Comparison of ENCODE assay signal across 24 cellular contexts in the genomic region with DNA sequence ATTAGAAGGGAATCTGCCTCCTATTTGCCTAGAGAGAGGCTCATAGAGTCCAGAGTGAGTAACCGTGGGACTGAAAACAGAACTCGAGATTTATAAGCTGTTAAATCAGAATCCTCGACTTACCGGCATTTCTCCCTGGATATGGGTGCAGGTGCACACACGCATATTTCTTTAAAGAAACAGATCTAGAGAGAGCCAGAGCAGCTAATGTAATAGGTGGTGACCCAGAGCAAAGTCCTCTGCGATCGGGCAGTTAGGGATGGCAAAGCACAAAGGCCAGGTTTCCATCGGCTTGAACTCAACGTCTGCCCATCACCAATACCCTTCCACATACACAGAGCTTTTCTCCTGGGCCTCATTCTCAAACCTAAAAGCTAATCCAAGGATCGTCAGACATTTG. TPM values are rescaled to one million over a fixed set of nuclear protein-coding genes. Genes with fewer than 3 reads are reported as not detected.
DNase-seq lines count a peak whose midpoint lies in the region; ATAC-seq, FAIRE-seq and TF ChIP-seq lines count a peak whose summit lies in the region.
"Had no signal": no experiment of that assay in that cellular context is flagged by ENCODE, and none has a peak within 500 bp of the region (broad histone marks: within the 10 kb centered on the region; RNA-seq: fewer than 3 reads in every experiment).

No MANE protein-coding gene starts in this region.

- peaks cover 18% of the 10 kb centered on the region for H3K79me1 ChIP-seq in H9 (ENCODE audit: insufficient read depth, low read depth, low read length, poor library complexity, severe bottlenecking)

- H2AK5ac ChIP-seq in H9 (ENCODE audit: insufficient read length, low read length): no peak overlapping the region

- FAIRE-seq in GM12892 (lab: Jason Lieb, UNC): no peak
- FAIRE-seq: A549, GM19239, K562, RCC 7860 had no signal

- H2AFZ ChIP-seq in H9 (ENCODE audit: low read length): no peak overlapping the region
- H2AFZ ChIP-seq in neural progenitor cell (replicated peaks): no peak overlapping the region
- H2AFZ ChIP-seq: GM23248 had no signal

- peaks cover 0 to 15% of the 10 kb centered on the region in 2 experiments; a peak in 2 of 4 replicates for H3K4me1 Mint-ChIP-seq in H9
- peaks cover 8% of the 10 kb centered on the region for H3K4me1 Mint-ChIP-seq in neural progenitor cell

- H3K4me2 ChIP-seq in H9 (ENCODE audit: insufficient read depth, insufficient read length, low read length) (no peak overlapping the region), neural progenitor cell (no peak overlapping the region)
- H3K4me2 ChIP-seq: A549, BLaER1 had no signal

- H3K4me3 Mint-ChIP-seq in H9 (no peak overlapping the region), neural progenitor cell (no peak overlapping the region)
- H3K4me3 Mint-ChIP-seq: CD4-positive, alpha-beta memory T cell had no signal

- H3K9ac ChIP-seq in H9 (ENCODE audit: extremely low read depth, insufficient read length, low read length) (no peak overlapping the region), SK-N-MC (ENCODE audit: insufficient read length) (peak overlapping the region; percentile 8), neural progenitor cell (peak overlapping the region; percentile 22)
- H3K9ac ChIP-seq: BLaER1, GM23248 had no signal

- TF ChIP-seq CTCF in H9 (conservative IDR thresholded peaks at IDR 0.05) (no peak), neural progenitor cell (IDR thresholded peaks at IDR 0.05) (no peak)

- no peaks in the 10 kb centered on the region for H3K4me1 ChIP-seq in H9 (ENCODE audit: insufficient read depth, low read length)
- H3K4me1 ChIP-seq in neural progenitor cell: no peaks in the 10 kb centered on the region
- H3K4me1 ChIP-seq: A549, BLaER1 had no signal

- H3K56ac ChIP-seq in H9 (ENCODE audit: insufficient read length, low read depth, low read length): no peak overlapping the region

- H3K9me3 Mint-ChIP-seq in H9 (no peaks in the 10 kb centered on the region), neural progenitor cell (peaks cover 3% of the 10 kb centered on the region)
- H3K9me3 Mint-ChIP-seq: CD4-positive, alpha-beta memory T cell had no signal

- peaks cover 12 to 39% (median 24%) of the 10 kb centered on the region in 3 experiments; a peak in 6 of 7 replicates for H3K36me3 Mint-ChIP-seq in H9 (ENCODE audit: insufficient read depth in 1 of 3, low read depth in 3 of 3)
- H3K36me3 Mint-ChIP-seq in neural progenitor cell: peaks cover 25% of the 10 kb centered on the region

- H3T11ph ChIP-seq in H9 (ENCODE audit: low read length): no peak overlapping the region

- H3K27me3 Mint-ChIP-seq in H9 (ENCODE audit: low read depth): no peaks in the 10 kb centered on the region
- peaks cover 2% of the 10 kb centered on the region for H3K27me3 Mint-ChIP-seq in neural progenitor cell (ENCODE audit: insufficient read depth, low read depth)
- H3K27me3 Mint-ChIP-seq: CD4-positive, alpha-beta memory T cell had no signal

- no CpG with 5 or more reads among the region's 10 CpGs for WGBS in H9 (ENCODE audit: extremely low coverage, insufficient read length, low lambda C conversion rate)

- no peak overlapping the region for H3K14ac ChIP-seq in H9 (ENCODE audit: insufficient read depth, low read length)

- H3K36me3 ChIP-seq in SK-N-MC (ENCODE audit: insufficient read depth, low read length) (peaks cover 50% of the 10 kb centered on the region), neural progenitor cell (peaks cover 8% of the 10 kb centered on the region)

- DNase-seq in H9 (no peak), SK-N-MC (ENCODE audit: low read depth, low spot score) (no peak), left lobe of liver (ENCODE audit: low spot score) (peak; percentile 77), neural progenitor cell (ENCODE audit: low spot score) (no peak), GM12892 (ENCODE audit: insufficient read length) (no peak), posterior cingulate gyrus (no peak)
- DNase-seq: CD4-positive, alpha-beta memory T cell; DMS153; GF-D8; GM23248; NCI-H1417; NCI-H187; NCI-H2227 treated with DMSO at 0.1 percent for 48 hours; NCI-H510A treated with DMSO at 0.1 percent for 48 hours; NCI-H774; Right ventricle myocardium superior had no signal

- H3K79me2 ChIP-seq in H9 (ENCODE audit: insufficient read depth, low read length): peaks cover 26% of the 10 kb centered on the region
- H3K79me2 ChIP-seq in neural progenitor cell (ENCODE audit: low read depth): peaks cover 65% of the 10 kb centered on the region

- H3K27ac Mint-ChIP-seq in H9 (peak overlapping the region in 2 of 3 experiments; percentile 61 to 86; a peak in 3 of 7 replicates), neural progenitor cell (no peak overlapping the region)

- intact Hi-C loops in posterior cingulate gyrus (cut with DNase I): no loop called here

- H3K4ac ChIP-seq in H9 (ENCODE audit: low read depth, low read length): no peak overlapping the region

- no peak overlapping the region for H2BK5ac ChIP-seq in H9 (ENCODE audit: insufficient read length, low read length)

- H3K27ac ChIP-seq in H9 (ENCODE audit: insufficient read length, low read depth, low read length): no peak overlapping the region
- no peak overlapping the region for H3K27ac ChIP-seq in SK-N-MC
- H3K27ac ChIP-seq in neural progenitor cell: no peak overlapping the region
- H3K27ac ChIP-seq: A549, BLaER1, GM23248 had no signal

- H3K27me3 ChIP-seq in H9 (ENCODE audit: insufficient read depth, low read length): no peaks in the 10 kb centered on the region
- no peaks in the 10 kb centered on the region for H3K27me3 ChIP-seq in neural progenitor cell
- H3K27me3 ChIP-seq: BLaER1 had no signal

- H2BK20ac ChIP-seq in H9 (ENCODE audit: low read depth, low read length, poor library complexity, severe bottlenecking): no peak overlapping the region

- H3K4me3 ChIP-seq in SK-N-MC: no peak overlapping the region
- H3K4me3 ChIP-seq in neural progenitor cell: no peak overlapping the region
- H3K4me3 ChIP-seq: A549, BLaER1, GM23248, K562 had no signal

- H4K8ac ChIP-seq in H9 (replicated peaks; ENCODE audit: insufficient read length, low read depth, low read length): no peak overlapping the region

- H3F3A ChIP-seq in neural progenitor cell (ENCODE audit: low read depth): no peaks in the 10 kb centered on the region

- H2BK15ac ChIP-seq in H9 (ENCODE audit: low read depth, low read length): no peak overlapping the region

- H3K9me3 ChIP-seq in H9 (ENCODE audit: control insufficient read depth, low read depth, low read length) (no peaks in the 10 kb centered on the region), SK-N-MC (ENCODE audit: low read depth, low read length) (no peaks in the 10 kb centered on the region; the same call in 1 of the 2 replicates), neural progenitor cell (ENCODE audit: low read depth) (no peaks in the 10 kb centered on the region)
- H3K9me3 ChIP-seq: A549, BLaER1 had no signal

- H4K91ac ChIP-seq in H9 (ENCODE audit: insufficient read length, low read depth, low read length): no peak overlapping the region

- H4K20me1 ChIP-seq in H9 (ENCODE audit: control insufficient read depth, insufficient read depth, insufficient read length) (no peaks in the 10 kb centered on the region), neural progenitor cell (ENCODE audit: low read depth) (peaks cover 12% of the 10 kb centered on the region)

- no peaks in the 10 kb centered on the region for H3K23me2 ChIP-seq in H9 (ENCODE audit: insufficient read length, low read depth, low read length, poor library complexity, severe bottlenecking)

- H4K5ac ChIP-seq in H9 (ENCODE audit: insufficient read length, low read depth, low read length): no peak overlapping the region

- no peak overlapping the region for H2BK120ac ChIP-seq in H9 (ENCODE audit: low read depth, low read length, poor library complexity, severe bottlenecking)

- H3K18ac ChIP-seq in H9 (ENCODE audit: insufficient read length, low read depth, low read length): no peak overlapping the region

- H2BK12ac ChIP-seq in H9 (ENCODE audit: insufficient read length, low read depth, low read length): no peak overlapping the region

- no peak for TF ChIP-seq POLR2A in GM12892 (IDR thresholded peaks at IDR 0.05; ENCODE audit: low read depth, low read length)

- no peak overlapping the region for H3K23ac ChIP-seq in H9 (ENCODE audit: insufficient read length, low read depth, low read length)

- ATAC-seq in left lobe of liver: peak; percentile 96
- ATAC-seq in GM18511 (IDR thresholded peaks at IDR 0.05; ENCODE audit: unreplicated experiment): no peak
- ATAC-seq: A549, HCT116, K562 had no signal

RNA-seq across cellular contexts. Expression of gene RNF168, which starts 13.8 kb away (rescaled TPM):
- total RNA-seq in H9 (2021) (64.6 and 65.5 TPM in 2 replicates), left lobe of liver (12.9 TPM), neural progenitor cell (ENCODE audit: low replicate concordance) (23.8 and 25.1 TPM in 2 replicates)
- 17.5 TPM for polyA plus RNA-seq in GM12892 (2012; ENCODE audit: missing spikeins)

RNA-seq across cellular contexts. Expression of gene SMCO1, which starts 25.4 kb away (rescaled TPM):
- total RNA-seq in H9 (2021) (not detected in 2 replicates), left lobe of liver (not detected), neural progenitor cell (ENCODE audit: low replicate concordance) (not detected in 2 replicates)
- not detected for polyA plus RNA-seq in GM12892 (2012; ENCODE audit: missing spikeins)
- total RNA-seq: CD4-positive, alpha-beta memory T cell; GM23248; OCI-LY7 had no signal
- polyA plus RNA-seq: A549; CD4-positive, alpha-beta memory T cell; GM23248 had no signal

RNA-seq across cellular contexts. Expression of gene UBXN7, which starts 57.5 kb away (rescaled TPM):
- total RNA-seq in H9 (2021) (108 and 110 TPM in 2 replicates), left lobe of liver (18.5 TPM), neural progenitor cell (ENCODE audit: low replicate concordance) (46.2 and 68.7 TPM in 2 replicates)
- polyA plus RNA-seq in GM12892 (2012; ENCODE audit: missing spikeins): 22.3 TPM
